8 cellular contexts compared by ENCODE assay signal in genomic region chr9:4375424-4376195, GRCh38.
DNase-seq lines count a peak whose midpoint lies in the region; ATAC-seq, FAIRE-seq and TF ChIP-seq lines count a peak whose summit lies in the region.

No MANE protein-coding gene starts in this region.

- intact Hi-C loops in activated CD8-positive, alpha-beta T cell treated with anti-CD3 and anti-CD28 coated beads for 36 hours (cut with micrococcal nuclease): no loop called here

- H3K27me3 Mint-ChIP-seq in activated CD8-positive, alpha-beta T cell treated with anti-CD3 and anti-CD28 coated beads for 36 hours: peaks cover 15% of the 10 kb centered on the region
- peaks cover 17% of the 10 kb centered on the region for H3K27me3 Mint-ChIP-seq in activated CD8-positive, alpha-beta T cell treated with anti-CD3 and anti-CD28 coated beads, Interleukin-2, amount 10 ng/mL, durations not matched to agents 7 days and 5 days (ENCODE audit: low read depth)

- CTCF ChIA-PET in activated CD8-positive, alpha-beta T cell treated with anti-CD3 and anti-CD28 coated beads for 36 hours (lab: Charles Lee): interaction anchor here (1.0 to 2.0 kb wide), 3 partner anchors 10 to 59 kb away, joined by 3 to 10 read pairs (median 5); no protein-coding TSS in a partner anchor
- CTCF ChIA-PET in activated CD8-positive, alpha-beta T cell treated with anti-CD3 and anti-CD28 coated beads, Interleukin-2, amount 10 ng/mL, durations not matched to agents 7 days and 5 days (lab: Charles Lee): interaction anchor here (0.7 to 1.9 kb wide), 5 partner anchors 8 to 642 kb away, joined by 3 to 13 read pairs (median 4); no protein-coding TSS in a partner anchor

- H3K9me3 Mint-ChIP-seq in activated CD8-positive, alpha-beta T cell treated with anti-CD3 and anti-CD28 coated beads for 36 hours: no peaks in the 10 kb centered on the region
- no peaks in the 10 kb centered on the region for H3K9me3 Mint-ChIP-seq in activated CD8-positive, alpha-beta T cell treated with anti-CD3 and anti-CD28 coated beads, Interleukin-2, amount 10 ng/mL, durations not matched to agents 7 days and 5 days (ENCODE audit: insufficient read depth)
- no peaks in the 10 kb centered on the region for H3K9me3 Mint-ChIP-seq in activated naive CD4-positive, alpha-beta T cell treated with anti-CD3 and anti-CD28 coated beads, Interleukin-2, amount 50 U/mL, for 72 hours

- no peaks in the 10 kb centered on the region for H3K4me1 Mint-ChIP-seq in activated CD8-positive, alpha-beta T cell treated with anti-CD3 and anti-CD28 coated beads for 36 hours (ENCODE audit: low read depth)
- no peaks in the 10 kb centered on the region for H3K4me1 Mint-ChIP-seq in activated CD8-positive, alpha-beta T cell treated with anti-CD3 and anti-CD28 coated beads, Interleukin-2, amount 10 ng/mL, durations not matched to agents 7 days and 5 days (ENCODE audit: low read depth)

- peak; percentile 39 for ATAC-seq in activated CD8-positive, alpha-beta T cell treated with anti-CD3 and anti-CD28 coated beads for 36 hours
- ATAC-seq in activated CD8-positive, alpha-beta T cell treated with anti-CD3 and anti-CD28 coated beads, Interleukin-2, amount 10 ng/mL, durations not matched to agents 7 days and 5 days: no peak
- ATAC-seq in activated naive CD4-positive, alpha-beta T cell treated with anti-CD3 and anti-CD28 coated beads, Interleukin-2, amount 50 U/mL, for 72 hours: no peak

- H3K36me3 Mint-ChIP-seq in activated CD8-positive, alpha-beta T cell treated with anti-CD3 and anti-CD28 coated beads for 36 hours (ENCODE audit: low read depth): no peaks in the 10 kb centered on the region
- no peaks in the 10 kb centered on the region for H3K36me3 Mint-ChIP-seq in activated CD8-positive, alpha-beta T cell treated with anti-CD3 and anti-CD28 coated beads, Interleukin-2, amount 10 ng/mL, durations not matched to agents 7 days and 5 days (ENCODE audit: low read depth)
- no peaks in the 10 kb centered on the region for H3K36me3 Mint-ChIP-seq in activated naive CD4-positive, alpha-beta T cell treated with anti-CD3 and anti-CD28 coated beads, Interleukin-2, amount 50 U/mL, for 72 hours

- FAIRE-seq in RCC 7860 (lab: Jason Lieb, UNC): peak; percentile 55

- H3K4me3 Mint-ChIP-seq in activated CD8-positive, alpha-beta T cell treated with anti-CD3 and anti-CD28 coated beads for 36 hours: no peak overlapping the region
- no peak overlapping the region for H3K4me3 Mint-ChIP-seq in activated CD8-positive, alpha-beta T cell treated with anti-CD3 and anti-CD28 coated beads, Interleukin-2, amount 10 ng/mL, durations not matched to agents 7 days and 5 days

- no peak for DNase-seq in activated CD8-positive, alpha-beta T cell treated with anti-CD3 and anti-CD28 coated beads for 36 hours
- no peak for DNase-seq in activated CD8-positive, alpha-beta T cell treated with anti-CD3 and anti-CD28 coated beads, Interleukin-2, amount 10 ng/mL, durations not matched to agents 7 days and 5 days
- peak; percentile 37 for DNase-seq in RCC 7860 (ENCODE audit: low spot score)
- peak; percentile 86 for DNase-seq in fibroblast of peridontal ligament (ENCODE audit: extremely low read depth)
- peak; percentile 58 for DNase-seq in renal cortical epithelial cell (ENCODE audit: low read depth)
- no peak for DNase-seq in activated naive CD4-positive, alpha-beta T cell treated with anti-CD3 and anti-CD28 coated beads, Interleukin-2, amount 50 U/mL, for 72 hours (ENCODE audit: low spot score in 2 of 2)
- DNase-seq in mucosa of gallbladder (ENCODE audit: low spot score): no peak
- DNase-seq in KG1 (lab: John Stamatoyannopoulos, UW): no peak

- no peak overlapping the region for H3K27ac Mint-ChIP-seq in activated CD8-positive, alpha-beta T cell treated with anti-CD3 and anti-CD28 coated beads for 36 hours
- no peak overlapping the region for H3K27ac Mint-ChIP-seq in activated CD8-positive, alpha-beta T cell treated with anti-CD3 and anti-CD28 coated beads, Interleukin-2, amount 10 ng/mL, durations not matched to agents 7 days and 5 days
- H3K27ac Mint-ChIP-seq in activated naive CD4-positive, alpha-beta T cell treated with anti-CD3 and anti-CD28 coated beads, Interleukin-2, amount 50 U/mL, for 72 hours: no peak overlapping the region

- peak; percentile 43 for TF ChIP-seq CTCF in activated CD8-positive, alpha-beta T cell treated with anti-CD3 and anti-CD28 coated beads for 36 hours (IDR thresholded peaks at IDR 0.05)

- POLR2A ChIA-PET in activated CD8-positive, alpha-beta T cell treated with anti-CD3 and anti-CD28 coated beads for 36 hours (lab: Charles Lee): no interaction called here
- POLR2A ChIA-PET in activated CD8-positive, alpha-beta T cell treated with anti-CD3 and anti-CD28 coated beads, Interleukin-2, amount 10 ng/mL, durations not matched to agents 7 days and 5 days (lab: Charles Lee): no interaction called here

Comparison
In these comparisons a context has a peak if more than half of its experiments do, and no peak if none do; other contexts are left out.
1. DNase-seq: peak in RCC 7860 (single experiment), fibroblast of peridontal ligament (single experiment) and renal cortical epithelial cell (single experiment); none in activated CD8-positive, alpha-beta T cell treated with anti-CD3 and anti-CD28 coated beads for 36 hours (single experiment), activated CD8-positive, alpha-beta T cell treated with anti-CD3 and anti-CD28 coated beads, Interleukin-2, amount 10 ng/mL, durations not matched to agents 7 days and 5 days (single experiment), activated naive CD4-positive, alpha-beta T cell treated with anti-CD3 and anti-CD28 coated beads, Interleukin-2, amount 50 U/mL, for 72 hours (0 of 2), mucosa of gallbladder (single experiment) and KG1 (single experiment).